ENCODE assay signal across 35 cellular contexts in genomic region chr10:118463740-118464139, GRCh38.
"Had no signal": no experiment of that assay in that cellular context is flagged by ENCODE, and none has a peak within 500 bp of the region (broad histone marks: within the 10 kb centered on the region; RNA-seq: fewer than 3 reads in every experiment).

No MANE protein-coding gene starts in this region.

- H3K9me3 Mint-ChIP-seq: activated B cell treated with CpG ODN at 0.5 μM for 24 hours; activated CD4-positive, alpha-beta memory T cell treated with anti-CD3 and anti-CD28 coated beads for 36 hours; activated CD4-positive, alpha-beta T cell treated with anti-CD3 and anti-CD28 coated beads, Interleukin-2, amount 10 ng/mL, durations not matched to agents 24 days and 14 days; activated CD8-positive, alpha-beta T cell treated with anti-CD3 and anti-CD28 coated beads for 36 hours; activated naive CD4-positive, alpha-beta T cell treated with anti-CD3 and anti-CD28 coated beads for 36 hours; activated naive CD4-positive, alpha-beta T cell treated with anti-CD3 and anti-CD28 coated beads, Interleukin-2, amount 50 U/mL, for 72 hours; activated naive CD8-positive, alpha-beta T cell treated with anti-CD3 and anti-CD28 coated beads, Interleukin-2, amount 10 ng/mL, durations not matched to agents 7 days and 5 days; activated naive CD8-positive, alpha-beta T cell treated with anti-CD3 and anti-CD28 coated beads, Interleukin-2, amount 50 U/mL, for 24 hours; activated T-cell treated with anti-CD3 and anti-CD28 coated beads, Interleukin-2, amount 50 U/mL, for 4 hours; activated T-cell treated with anti-CD3 and anti-CD28 coated beads, Interleukin-2, amount 50 U/mL, for 72 hours; activated T-helper 1 cell treated with anti-CD3 and anti-CD28 coated beads, Interleukin-12 subunit alpha, Interleukin-12 subunit beta, Interleukin-2, Interleukin-4 antibody, amounts not matched to agents 30 ng/mL and 10 ng/mL and 1 ng/mL, durations not matched to agents 14 hours and 24 hours and 36 hours; activated T-helper 17 cell treated with anti-CD3 and anti-CD28 coated beads, Interleukin-2, amount 50 U/mL, for 72 hours; T-helper 1 cell treated with Interleukin-12 subunit alpha and Interleukin-12 subunit beta and Interleukin-4 antibody, amounts not matched to agents 30 μg/mL and 1 μg/mL, for 36 hours; T-helper 2 cell treated with Interferon-gamma antibody and Interleukin-4, amounts not matched to agents 5 μg/mL and 100 μg/mL, for 36 hours had no signal

- H3K4me1 ChIP-seq: ascending aorta had no signal

- DNase-seq: activated B cell treated with CpG ODN at 0.5 μM for 24 hours; activated CD4-positive, alpha-beta memory T cell treated with anti-CD3 and anti-CD28 coated beads for 36 hours; activated CD4-positive, alpha-beta T cell treated with anti-CD3 and anti-CD28 coated beads for 4 hours; activated CD4-positive, alpha-beta T cell treated with anti-CD3 and anti-CD28 coated beads, Interleukin-2, amount 10 ng/mL, durations not matched to agents 24 days and 14 days; activated CD4-positive, alpha-beta T cell treated with anti-CD3 and anti-CD28 coated beads, Interleukin-2, amount 50 U/mL, for 1 hour; activated CD4-positive, alpha-beta T cell treated with anti-CD3 and anti-CD28 coated beads, Interleukin-2, amount 50 U/mL, for 4 hours; activated CD4-positive, CD25-positive, alpha-beta regulatory T cell treated with anti-CD3 and anti-CD28 coated beads, Interleukin-2, amount 50 U/mL, for 72 hours; activated CD8-positive, alpha-beta memory T cell treated with anti-CD3 and anti-CD28 coated beads, Interleukin-2, amount 50 U/mL, for 4 hours; activated CD8-positive, alpha-beta T cell treated with anti-CD3 and anti-CD28 coated beads for 36 hours; activated effector memory CD4-positive, alpha-beta T cell treated with anti-CD3 and anti-CD28 coated beads, Interleukin-2, amount 50 U/mL, for 16 hours; activated gamma-delta T cell treated with Interleukin-2 at 50 U/mL for 16 hours; activated naive CD4-positive, alpha-beta T cell; activated naive CD4-positive, alpha-beta T cell treated with anti-CD3 and anti-CD28 coated beads for 36 hours; activated naive CD4-positive, alpha-beta T cell treated with anti-CD3 and anti-CD28 coated beads, Interleukin-2, amount 50 U/mL, for 16 hours; activated naive CD8-positive, alpha-beta T cell treated with anti-CD3 and anti-CD28 coated beads, Interleukin-2, amount 10 ng/mL, durations not matched to agents 7 days and 5 days; activated naive CD8-positive, alpha-beta T cell treated with anti-CD3 and anti-CD28 coated beads, Interleukin-2, amount 50 U/mL, for 24 hours; activated T-cell treated with anti-CD3 and anti-CD28 coated beads for 4 hours; activated T-cell treated with anti-CD3 and anti-CD28 coated beads, Interleukin-2, amount 50 U/mL, for 1 hour; activated T-cell treated with anti-CD3 and anti-CD28 coated beads, Interleukin-2, amount 50 U/mL, for 4 hours; activated T-cell treated with anti-CD3 and anti-CD28 coated beads, Interleukin-2, amount 50 U/mL, for 72 hours; amygdala; anterior cingulate cortex; central memory CD4-positive, alpha-beta T cell; SW 1271; T-helper 1 cell; T-helper 2 cell; T-helper 9 cell had no signal

- H3K36me3 Mint-ChIP-seq: activated CD4-positive, alpha-beta memory T cell treated with anti-CD3 and anti-CD28 coated beads for 36 hours; activated naive CD4-positive, alpha-beta T cell treated with anti-CD3 and anti-CD28 coated beads, Interleukin-2, amount 50 U/mL, for 72 hours; activated naive CD8-positive, alpha-beta T cell treated with anti-CD3 and anti-CD28 coated beads, Interleukin-2, amount 10 ng/mL, durations not matched to agents 7 days and 5 days; brain had no signal

- H3K27ac ChIP-seq: ascending aorta, VCaP had no signal

- H3K4me3 Mint-ChIP-seq: activated B cell treated with CpG ODN at 0.5 μM for 24 hours; activated CD4-positive, alpha-beta memory T cell treated with anti-CD3 and anti-CD28 coated beads for 36 hours; activated CD4-positive, alpha-beta T cell treated with anti-CD3 and anti-CD28 coated beads, Interleukin-2, amount 10 ng/mL, durations not matched to agents 24 days and 14 days; activated CD8-positive, alpha-beta T cell treated with anti-CD3 and anti-CD28 coated beads for 36 hours; activated naive CD4-positive, alpha-beta T cell treated with anti-CD3 and anti-CD28 coated beads for 36 hours; activated naive CD8-positive, alpha-beta T cell treated with anti-CD3 and anti-CD28 coated beads, Interleukin-2, amount 10 ng/mL, durations not matched to agents 7 days and 5 days; activated naive CD8-positive, alpha-beta T cell treated with anti-CD3 and anti-CD28 coated beads, Interleukin-2, amount 50 U/mL, for 24 hours; activated T-cell treated with anti-CD3 and anti-CD28 coated beads, Interleukin-2, amount 50 U/mL, for 4 hours; activated T-cell treated with anti-CD3 and anti-CD28 coated beads, Interleukin-2, amount 50 U/mL, for 72 hours; activated T-helper 1 cell treated with anti-CD3 and anti-CD28 coated beads, Interleukin-12 subunit alpha, Interleukin-12 subunit beta, Interleukin-2, Interleukin-4 antibody, amounts not matched to agents 30 ng/mL and 10 ng/mL and 1 ng/mL, durations not matched to agents 14 hours and 24 hours and 36 hours; activated T-helper 17 cell treated with anti-CD3 and anti-CD28 coated beads, Interleukin-2, amount 50 U/mL, for 72 hours; brain; T-helper 1 cell treated with Interleukin-12 subunit alpha and Interleukin-12 subunit beta and Interleukin-4 antibody, amounts not matched to agents 30 μg/mL and 1 μg/mL, for 36 hours; T-helper 2 cell treated with Interferon-gamma antibody and Interleukin-4, amounts not matched to agents 5 μg/mL and 100 μg/mL, for 36 hours had no signal

- ATAC-seq: activated CD8-positive, alpha-beta T cell treated with anti-CD3 and anti-CD28 coated beads for 36 hours; activated naive CD4-positive, alpha-beta T cell treated with anti-CD3 and anti-CD28 coated beads, Interleukin-2, amount 50 U/mL, for 72 hours; activated naive CD8-positive, alpha-beta T cell treated with anti-CD3 and anti-CD28 coated beads, Interleukin-2, amount 50 U/mL, for 24 hours; activated T-cell treated with anti-CD3 and anti-CD28 coated beads, Interleukin-2, amount 50 U/mL, for 4 hours; activated T-cell treated with anti-CD3 and anti-CD28 coated beads, Interleukin-2, amount 50 U/mL, for 72 hours; activated T-helper 17 cell treated with anti-CD3 and anti-CD28 coated beads, Interleukin-2, amount 50 U/mL, for 72 hours had no signal

- H3K36me3 ChIP-seq: ascending aorta had no signal

- H3K4me3 ChIP-seq: ascending aorta had no signal

- H3K4me1 Mint-ChIP-seq: activated T-helper 17 cell treated with anti-CD3 and anti-CD28 coated beads, Interleukin-2, amount 50 U/mL, for 72 hours had no signal

- H3K9me3 ChIP-seq: ascending aorta had no signal

- H3K27ac Mint-ChIP-seq: activated B cell treated with CpG ODN at 0.5 μM for 24 hours; activated CD4-positive, alpha-beta memory T cell treated with anti-CD3 and anti-CD28 coated beads for 36 hours; activated CD4-positive, alpha-beta T cell treated with anti-CD3 and anti-CD28 coated beads, Interleukin-2, amount 10 ng/mL, durations not matched to agents 24 days and 14 days; activated CD8-positive, alpha-beta T cell treated with anti-CD3 and anti-CD28 coated beads for 36 hours; activated naive CD4-positive, alpha-beta T cell treated with anti-CD3 and anti-CD28 coated beads for 36 hours; activated naive CD4-positive, alpha-beta T cell treated with anti-CD3 and anti-CD28 coated beads, Interleukin-2, amount 50 U/mL, for 72 hours; activated naive CD8-positive, alpha-beta T cell treated with anti-CD3 and anti-CD28 coated beads, Interleukin-2, amount 10 ng/mL, durations not matched to agents 7 days and 5 days; activated naive CD8-positive, alpha-beta T cell treated with anti-CD3 and anti-CD28 coated beads, Interleukin-2, amount 50 U/mL, for 24 hours; activated T-cell treated with anti-CD3 and anti-CD28 coated beads, Interleukin-2, amount 50 U/mL, for 72 hours; activated T-helper 1 cell treated with anti-CD3 and anti-CD28 coated beads, Interleukin-12 subunit alpha, Interleukin-12 subunit beta, Interleukin-2, Interleukin-4 antibody, amounts not matched to agents 30 ng/mL and 10 ng/mL and 1 ng/mL, durations not matched to agents 14 hours and 24 hours and 36 hours; activated T-helper 17 cell treated with anti-CD3 and anti-CD28 coated beads, Interleukin-2, amount 50 U/mL, for 72 hours; brain; T-helper 1 cell treated with Interleukin-12 subunit alpha and Interleukin-12 subunit beta and Interleukin-4 antibody, amounts not matched to agents 30 μg/mL and 1 μg/mL, for 36 hours; T-helper 2 cell treated with Interferon-gamma antibody and Interleukin-4, amounts not matched to agents 5 μg/mL and 100 μg/mL, for 36 hours had no signal
